Comparison of ENCODE assay signal across 32 cellular contexts in the genomic region with DNA sequence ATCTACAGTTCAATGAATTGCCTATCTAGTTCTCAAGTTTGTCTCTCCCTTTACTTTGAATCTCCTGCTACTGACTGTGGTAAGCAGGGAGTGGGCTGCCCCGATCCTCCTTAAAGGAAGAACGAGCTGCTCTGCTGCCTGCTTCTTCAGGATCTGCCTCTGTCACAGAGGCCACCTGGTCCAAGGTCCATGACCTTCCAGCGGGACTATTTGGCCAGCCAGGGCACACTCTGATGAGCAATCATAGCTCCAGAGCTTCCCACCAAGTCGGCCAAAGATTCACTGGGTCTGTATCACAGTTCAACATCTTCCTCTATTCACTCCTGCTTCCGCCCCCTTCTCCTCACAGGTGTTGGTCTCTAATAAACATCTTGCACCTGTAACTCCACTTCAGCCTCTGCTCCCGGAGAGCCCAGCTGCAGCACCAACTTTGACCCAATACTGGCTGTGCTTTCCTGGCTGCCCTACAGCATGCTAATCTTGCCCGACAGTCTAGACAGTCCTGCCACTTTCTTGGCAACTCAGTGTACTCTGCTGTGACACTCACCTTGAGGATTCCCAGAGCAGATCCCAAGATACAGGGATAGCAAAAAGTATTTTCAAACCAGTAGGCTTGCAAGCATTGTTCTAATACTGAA.
"Had no signal": no experiment of that assay in that cellular context is flagged by ENCODE, and none has a peak within 500 bp of the region (broad histone marks: within the 10 kb centered on the region; RNA-seq: fewer than 3 reads in every experiment).

No MANE protein-coding gene starts in this region.

- H3K36me3 Mint-ChIP-seq: activated naive CD8-positive, alpha-beta T cell treated with anti-CD3 and anti-CD28 coated beads, Interleukin-2, amount 10 ng/mL, durations not matched to agents 7 days and 5 days; brain; naive B cell; stimulated activated memory B cell treated with anti-CD40 and anti-IgM and Interleukin-4, amounts not matched to agents 10 μg/mL and 1 μg/mL and 100 μg/mL, for 72 hours had no signal

- H3K4me1 ChIP-seq: ascending aorta, sigmoid colon, suprapubic skin, tibial artery had no signal

- H3K27me3 Mint-ChIP-seq: stimulated activated naive CD8-positive, alpha-beta T cell treated with anti-CD3 and anti-CD28 coated beads, Interleukin-15, amount 100 ng/mL, for 72 hours had no signal

- H3K4me1 Mint-ChIP-seq: activated B cell treated with CpG ODN at 0.5 μM for 24 hours; brain; naive B cell; stimulated activated memory B cell treated with anti-CD40 and anti-IgM and Interleukin-4, amounts not matched to agents 10 μg/mL and 1 μg/mL and 100 μg/mL, for 72 hours had no signal

- DNase-seq: activated B cell treated with CpG ODN at 0.5 μM for 24 hours; activated CD4-positive, alpha-beta T cell treated with anti-CD3 and anti-CD28 coated beads, Interleukin-2, amount 50 U/mL, for 4 hours; activated CD8-positive, alpha-beta memory T cell treated with anti-CD3 and anti-CD28 coated beads for 24 hours; activated effector memory CD4-positive, alpha-beta T cell treated with anti-CD3 and anti-CD28 coated beads, Interleukin-2, amount 50 U/mL, for 16 hours; activated naive CD4-positive, alpha-beta T cell treated with anti-CD3 and anti-CD28 coated beads for 36 hours; activated naive CD8-positive, alpha-beta T cell treated with anti-CD3 and anti-CD28 coated beads, Interleukin-2, amount 10 ng/mL, durations not matched to agents 7 days and 5 days; activated T-cell treated with anti-CD3 and anti-CD28 coated beads, Interleukin-2, amount 50 U/mL, for 1 hour; cortex of kidney; effector memory CD8-positive, alpha-beta T cell; erythroblast; hippocampal formation; left cardiac atrium; naive B cell; nephron progenitor cell; ovary; sigmoid colon; stimulated activated CD4-positive, alpha-beta T cell treated with anti-CD3 and anti-CD28 coated beads, Interleukin-1b, Interleukin-23, amount 100 ng/mL, for 48 hours; stimulated activated CD4-positive, alpha-beta T cell treated with anti-CD3 and anti-CD28 coated beads, Interleukin-4, amount 100 ng/mL, for 4 hours; stimulated activated CD8-positive, alpha-beta memory T cell treated with anti-CD3 and anti-CD28 coated beads, Interleukin-4, amount 100 ng/mL, for 48 hours; stimulated activated naive CD8-positive, alpha-beta T cell treated with anti-CD3 and anti-CD28 coated beads, Interleukin-15, amount 100 ng/mL, for 72 hours; tibial artery had no signal

- H3K36me3 ChIP-seq: ascending aorta, cardiac muscle cell, gastroesophageal sphincter, neutrophil, ovary, sigmoid colon, suprapubic skin, tibial artery had no signal

- H3K27ac Mint-ChIP-seq: activated B cell treated with CpG ODN at 0.5 μM for 24 hours; activated naive CD4-positive, alpha-beta T cell treated with anti-CD3 and anti-CD28 coated beads for 36 hours; activated naive CD8-positive, alpha-beta T cell treated with anti-CD3 and anti-CD28 coated beads, Interleukin-2, amount 10 ng/mL, durations not matched to agents 7 days and 5 days; activated T-helper 1 cell treated with anti-CD3 and anti-CD28 coated beads, Interleukin-12 subunit alpha, Interleukin-12 subunit beta, Interleukin-2, Interleukin-4 antibody, amounts not matched to agents 30 ng/mL and 10 ng/mL and 1 ng/mL, durations not matched to agents 14 hours and 24 hours and 36 hours; brain; effector memory CD8-positive, alpha-beta T cell; naive B cell; nephron progenitor cell; progenitor cell of endocrine pancreas; stimulated activated memory B cell treated with anti-CD40 and anti-IgM and Interleukin-4, amounts not matched to agents 10 μg/mL and 1 μg/mL and 100 μg/mL, for 72 hours had no signal

- H3K9me3 ChIP-seq: ascending aorta, gastroesophageal sphincter, neutrophil, ovary, sigmoid colon, suprapubic skin, tibial artery had no signal

- H3K4me3 Mint-ChIP-seq: activated B cell treated with CpG ODN at 0.5 μM for 24 hours; activated naive CD4-positive, alpha-beta T cell treated with anti-CD3 and anti-CD28 coated beads for 36 hours; activated naive CD8-positive, alpha-beta T cell treated with anti-CD3 and anti-CD28 coated beads, Interleukin-2, amount 10 ng/mL, durations not matched to agents 7 days and 5 days; activated T-helper 1 cell treated with anti-CD3 and anti-CD28 coated beads, Interleukin-12 subunit alpha, Interleukin-12 subunit beta, Interleukin-2, Interleukin-4 antibody, amounts not matched to agents 30 ng/mL and 10 ng/mL and 1 ng/mL, durations not matched to agents 14 hours and 24 hours and 36 hours; brain; effector memory CD8-positive, alpha-beta T cell; naive B cell; nephron progenitor cell; stimulated activated memory B cell treated with anti-CD40 and anti-IgM and Interleukin-4, amounts not matched to agents 10 μg/mL and 1 μg/mL and 100 μg/mL, for 72 hours; stimulated activated naive CD8-positive, alpha-beta T cell treated with anti-CD3 and anti-CD28 coated beads, Interleukin-15, amount 100 ng/mL, for 72 hours had no signal

- H3K9me3 Mint-ChIP-seq: activated B cell treated with CpG ODN at 0.5 μM for 24 hours; activated naive CD4-positive, alpha-beta T cell treated with anti-CD3 and anti-CD28 coated beads for 36 hours; activated naive CD8-positive, alpha-beta T cell treated with anti-CD3 and anti-CD28 coated beads, Interleukin-2, amount 10 ng/mL, durations not matched to agents 7 days and 5 days; activated T-helper 1 cell treated with anti-CD3 and anti-CD28 coated beads, Interleukin-12 subunit alpha, Interleukin-12 subunit beta, Interleukin-2, Interleukin-4 antibody, amounts not matched to agents 30 ng/mL and 10 ng/mL and 1 ng/mL, durations not matched to agents 14 hours and 24 hours and 36 hours; effector memory CD8-positive, alpha-beta T cell; stimulated activated memory B cell treated with anti-CD40 and anti-IgM and Interleukin-4, amounts not matched to agents 10 μg/mL and 1 μg/mL and 100 μg/mL, for 72 hours; stimulated activated naive CD8-positive, alpha-beta T cell treated with anti-CD3 and anti-CD28 coated beads, Interleukin-15, amount 100 ng/mL, for 72 hours had no signal

- H3K27ac ChIP-seq: ascending aorta, cardiac muscle cell, gastroesophageal sphincter, neutrophil, ovary, sigmoid colon, suprapubic skin, tibial artery had no signal

- H3K4me2 ChIP-seq: smooth muscle cell had no signal

- H3K27me3 ChIP-seq: ascending aorta, cardiac muscle cell, gastroesophageal sphincter, neutrophil, ovary, sigmoid colon, suprapubic skin had no signal

- FAIRE-seq: keratinocyte had no signal

- H3K4me3 ChIP-seq: ascending aorta, cardiac muscle cell, gastroesophageal sphincter, ovary, sigmoid colon, smooth muscle cell, suprapubic skin, tibial artery had no signal
